ENCODE assay signal across 1 cellular context in genomic region chr12:106987846-106988245, GRCh38.
TF ChIP-seq lines count a peak whose summit lies in the region.

No MANE protein-coding gene starts in this region.

TF ChIP-seq in WTC11, 78 proteins besides CTCF, POLR2A, EP300 and RAD21 (continued from another document):
- TF ChIP-seq, protein P1, sequence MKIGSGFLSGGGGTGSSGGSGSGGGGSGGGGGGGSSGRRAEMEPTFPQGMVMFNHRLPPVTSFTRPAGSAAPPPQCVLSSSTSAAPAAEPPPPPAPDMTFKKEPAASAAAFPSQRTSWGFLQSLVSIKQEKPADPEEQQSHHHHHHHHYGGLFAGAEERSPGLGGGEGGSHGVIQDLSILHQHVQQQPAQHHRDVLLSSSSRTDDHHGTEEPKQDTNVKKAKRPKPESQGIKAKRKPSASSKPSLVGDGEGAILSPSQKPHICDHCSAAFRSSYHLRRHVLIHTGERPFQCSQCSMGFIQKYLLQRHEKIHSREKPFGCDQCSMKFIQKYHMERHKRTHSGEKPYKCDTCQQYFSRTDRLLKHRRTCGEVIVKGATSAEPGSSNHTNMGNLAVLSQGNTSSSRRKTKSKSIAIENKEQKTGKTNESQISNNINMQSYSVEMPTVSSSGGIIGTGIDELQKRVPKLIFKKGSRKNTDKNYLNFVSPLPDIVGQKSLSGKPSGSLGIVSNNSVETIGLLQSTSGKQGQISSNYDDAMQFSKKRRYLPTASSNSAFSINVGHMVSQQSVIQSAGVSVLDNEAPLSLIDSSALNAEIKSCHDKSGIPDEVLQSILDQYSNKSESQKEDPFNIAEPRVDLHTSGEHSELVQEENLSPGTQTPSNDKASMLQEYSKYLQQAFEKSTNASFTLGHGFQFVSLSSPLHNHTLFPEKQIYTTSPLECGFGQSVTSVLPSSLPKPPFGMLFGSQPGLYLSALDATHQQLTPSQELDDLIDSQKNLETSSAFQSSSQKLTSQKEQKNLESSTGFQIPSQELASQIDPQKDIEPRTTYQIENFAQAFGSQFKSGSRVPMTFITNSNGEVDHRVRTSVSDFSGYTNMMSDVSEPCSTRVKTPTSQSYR (CRISPR knock-in tag; IDR thresholded peaks at IDR 0.05): no peak
- TF ChIP-seq, protein P2, sequence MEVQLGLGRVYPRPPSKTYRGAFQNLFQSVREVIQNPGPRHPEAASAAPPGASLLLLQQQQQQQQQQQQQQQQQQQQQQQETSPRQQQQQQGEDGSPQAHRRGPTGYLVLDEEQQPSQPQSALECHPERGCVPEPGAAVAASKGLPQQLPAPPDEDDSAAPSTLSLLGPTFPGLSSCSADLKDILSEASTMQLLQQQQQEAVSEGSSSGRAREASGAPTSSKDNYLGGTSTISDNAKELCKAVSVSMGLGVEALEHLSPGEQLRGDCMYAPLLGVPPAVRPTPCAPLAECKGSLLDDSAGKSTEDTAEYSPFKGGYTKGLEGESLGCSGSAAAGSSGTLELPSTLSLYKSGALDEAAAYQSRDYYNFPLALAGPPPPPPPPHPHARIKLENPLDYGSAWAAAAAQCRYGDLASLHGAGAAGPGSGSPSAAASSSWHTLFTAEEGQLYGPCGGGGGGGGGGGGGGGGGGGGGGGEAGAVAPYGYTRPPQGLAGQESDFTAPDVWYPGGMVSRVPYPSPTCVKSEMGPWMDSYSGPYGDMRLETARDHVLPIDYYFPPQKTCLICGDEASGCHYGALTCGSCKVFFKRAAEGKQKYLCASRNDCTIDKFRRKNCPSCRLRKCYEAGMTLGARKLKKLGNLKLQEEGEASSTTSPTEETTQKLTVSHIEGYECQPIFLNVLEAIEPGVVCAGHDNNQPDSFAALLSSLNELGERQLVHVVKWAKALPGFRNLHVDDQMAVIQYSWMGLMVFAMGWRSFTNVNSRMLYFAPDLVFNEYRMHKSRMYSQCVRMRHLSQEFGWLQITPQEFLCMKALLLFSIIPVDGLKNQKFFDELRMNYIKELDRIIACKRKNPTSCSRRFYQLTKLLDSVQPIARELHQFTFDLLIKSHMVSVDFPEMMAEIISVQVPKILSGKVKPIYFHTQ (CRISPR knock-in tag; IDR thresholded peaks at IDR 0.05): no peak
- no peak for TF ChIP-seq SOX15 (CRISPR knock-in tag; IDR thresholded peaks at IDR 0.05)
- no peak for TF ChIP-seq NR3C1 (CRISPR knock-in tag; conservative IDR thresholded peaks at IDR 0.05; ENCODE audit: low read depth)
- no peak for TF ChIP-seq ZNF416 (CRISPR knock-in tag; IDR thresholded peaks at IDR 0.05)
- TF ChIP-seq NFATC4 (CRISPR knock-in tag; IDR thresholded peaks at IDR 0.05): no peak
